ENCODE assay signal across 35 cellular contexts in genomic region chr11:72799441-72799840, GRCh38.
"Had no signal": no experiment of that assay in that cellular context is flagged by ENCODE, and none has a peak within 500 bp of the region (broad histone marks: within the 10 kb centered on the region; RNA-seq: fewer than 3 reads in every experiment).

No MANE protein-coding gene starts in this region.

- H3K9me3 ChIP-seq: esophagus squamous epithelium, pancreas, prostate gland, sigmoid colon, stomach, thyroid gland, upper lobe of left lung, vagina had no signal

- H3K27me3 ChIP-seq: esophagus squamous epithelium, pancreas, sigmoid colon, stomach, thyroid gland, upper lobe of left lung, vagina had no signal

- H3K4me3 Mint-ChIP-seq: activated CD4-positive, alpha-beta T cell treated with anti-CD3 and anti-CD28 coated beads, Interleukin-2, amount 10 ng/mL, durations not matched to agents 24 days and 14 days; activated CD8-positive, alpha-beta memory T cell treated with anti-CD3 and anti-CD28 coated beads, Interleukin-2, amount 10 ng/mL, durations not matched to agents 7 days and 5 days; activated CD8-positive, alpha-beta T cell treated with anti-CD3 and anti-CD28 coated beads, Interleukin-2, amount 10 ng/mL, durations not matched to agents 7 days and 5 days; activated naive CD4-positive, alpha-beta T cell treated with anti-CD3 and anti-CD28 coated beads, Interleukin-2, amount 50 U/mL, for 24 hours; activated naive CD8-positive, alpha-beta T cell treated with anti-CD3 and anti-CD28 coated beads, Interleukin-2, amount 50 U/mL, for 24 hours; central memory CD8-positive, alpha-beta T cell; nephron progenitor cell; stimulated activated memory B cell treated with anti-CD40 and anti-IgM and Interleukin-4, amounts not matched to agents 10 μg/mL and 1 μg/mL and 100 μg/mL, for 72 hours had no signal

- DNase-seq: activated CD4-positive, alpha-beta T cell treated with anti-CD3 and anti-CD28 coated beads, Interleukin-2, amount 10 ng/mL, durations not matched to agents 24 days and 14 days; activated CD4-positive, CD25-positive, alpha-beta regulatory T cell treated with anti-CD3 and anti-CD28 coated beads, Interleukin-2, amount 50 U/mL, for 72 hours; activated CD8-positive, alpha-beta memory T cell treated with anti-CD3 and anti-CD28 coated beads, Interleukin-2, amount 10 ng/mL, durations not matched to agents 7 days and 5 days; activated CD8-positive, alpha-beta T cell treated with anti-CD3 and anti-CD28 coated beads, Interleukin-2, amount 10 ng/mL, durations not matched to agents 7 days and 5 days; activated naive CD8-positive, alpha-beta T cell treated with anti-CD3 and anti-CD28 coated beads, Interleukin-2, amount 50 U/mL, for 24 hours; activated T-cell treated with anti-CD3 and anti-CD28 coated beads, Interleukin-2, amount 50 U/mL, for 48 hours; dermis blood vessel endothelial cell; effector CD4-positive, alpha-beta T cell; esophagus squamous epithelium; head of caudate nucleus; hippocampal formation; left cardiac atrium; left ventricle myocardium superior; nephron progenitor cell; pancreas; retina; sigmoid colon; small intestine; stimulated activated CD4-positive, alpha-beta T cell treated with anti-CD3 and anti-CD28 coated beads, Interleukin-1b, Interleukin-23, amount 100 ng/mL, for 48 hours; stimulated activated CD4-positive, alpha-beta T cell treated with anti-CD3 and anti-CD28 coated beads, Interleukin-4, amount 100 ng/mL, for 4 hours; stimulated activated CD8-positive, alpha-beta memory T cell treated with anti-CD3 and anti-CD28 coated beads, Interleukin-4, amount 100 ng/mL, for 48 hours; stomach; T1000; thyroid gland; upper lobe of left lung had no signal

- H3K36me3 Mint-ChIP-seq: activated naive CD4-positive, alpha-beta T cell treated with anti-CD3 and anti-CD28 coated beads, Interleukin-2, amount 50 U/mL, for 24 hours; stimulated activated memory B cell treated with anti-CD40 and anti-IgM and Interleukin-4, amounts not matched to agents 10 μg/mL and 1 μg/mL and 100 μg/mL, for 72 hours had no signal

- H3K9me3 Mint-ChIP-seq: activated CD4-positive, alpha-beta T cell treated with anti-CD3 and anti-CD28 coated beads, Interleukin-2, amount 10 ng/mL, durations not matched to agents 24 days and 14 days; activated naive CD4-positive, alpha-beta T cell treated with anti-CD3 and anti-CD28 coated beads, Interleukin-2, amount 50 U/mL, for 24 hours; activated naive CD8-positive, alpha-beta T cell treated with anti-CD3 and anti-CD28 coated beads, Interleukin-2, amount 50 U/mL, for 24 hours; activated T-helper 2 cell treated with anti-CD3 and anti-CD28 coated beads, Interferon-gamma antibody, Interleukin-2, Interleukin-4, amounts not matched to agents 10 μg/mL and 5 μg/mL and 100 μg/mL, durations not matched to agents 14 hours and 24 hours and 36 hours; central memory CD8-positive, alpha-beta T cell; nephron progenitor cell; stimulated activated memory B cell treated with anti-CD40 and anti-IgM and Interleukin-4, amounts not matched to agents 10 μg/mL and 1 μg/mL and 100 μg/mL, for 72 hours had no signal

- FAIRE-seq: bronchial epithelial cell, colon, keratinocyte, pancreas, small intestine had no signal

- H3K27me3 Mint-ChIP-seq: activated CD4-positive, alpha-beta T cell treated with anti-CD3 and anti-CD28 coated beads, Interleukin-2, amount 10 ng/mL, durations not matched to agents 24 days and 14 days; activated CD8-positive, alpha-beta memory T cell treated with anti-CD3 and anti-CD28 coated beads, Interleukin-2, amount 10 ng/mL, durations not matched to agents 7 days and 5 days; activated naive CD4-positive, alpha-beta T cell treated with anti-CD3 and anti-CD28 coated beads, Interleukin-2, amount 50 U/mL, for 24 hours; activated naive CD8-positive, alpha-beta T cell treated with anti-CD3 and anti-CD28 coated beads, Interleukin-2, amount 50 U/mL, for 24 hours; central memory CD8-positive, alpha-beta T cell; stimulated activated memory B cell treated with anti-CD40 and anti-IgM and Interleukin-4, amounts not matched to agents 10 μg/mL and 1 μg/mL and 100 μg/mL, for 72 hours had no signal

- ATAC-seq: activated CD8-positive, alpha-beta memory T cell treated with anti-CD3 and anti-CD28 coated beads, Interleukin-2, amount 10 ng/mL, durations not matched to agents 7 days and 5 days; activated CD8-positive, alpha-beta T cell treated with anti-CD3 and anti-CD28 coated beads, Interleukin-2, amount 10 ng/mL, durations not matched to agents 7 days and 5 days; activated naive CD8-positive, alpha-beta T cell treated with anti-CD3 and anti-CD28 coated beads, Interleukin-2, amount 50 U/mL, for 24 hours; left cardiac atrium; left ventricle myocardium superior; pancreas; stimulated activated memory B cell treated with anti-CD40 and anti-IgM and Interleukin-4, amounts not matched to agents 10 μg/mL and 1 μg/mL and 100 μg/mL, for 72 hours had no signal

- H3K4me3 ChIP-seq: esophagus squamous epithelium, pancreas, prostate gland, sigmoid colon, stomach, thyroid gland, upper lobe of left lung, vagina had no signal

- H3K36me3 ChIP-seq: esophagus squamous epithelium, pancreas, prostate gland, sigmoid colon, stomach, thyroid gland, upper lobe of left lung, vagina had no signal

- H3K27ac Mint-ChIP-seq: activated CD4-positive, alpha-beta T cell treated with anti-CD3 and anti-CD28 coated beads, Interleukin-2, amount 10 ng/mL, durations not matched to agents 24 days and 14 days; activated CD8-positive, alpha-beta memory T cell treated with anti-CD3 and anti-CD28 coated beads, Interleukin-2, amount 10 ng/mL, durations not matched to agents 7 days and 5 days; activated CD8-positive, alpha-beta T cell treated with anti-CD3 and anti-CD28 coated beads, Interleukin-2, amount 10 ng/mL, durations not matched to agents 7 days and 5 days; activated naive CD4-positive, alpha-beta T cell treated with anti-CD3 and anti-CD28 coated beads, Interleukin-2, amount 50 U/mL, for 24 hours; activated naive CD8-positive, alpha-beta T cell treated with anti-CD3 and anti-CD28 coated beads, Interleukin-2, amount 50 U/mL, for 24 hours; activated T-helper 2 cell treated with anti-CD3 and anti-CD28 coated beads, Interferon-gamma antibody, Interleukin-2, Interleukin-4, amounts not matched to agents 10 μg/mL and 5 μg/mL and 100 μg/mL, durations not matched to agents 14 hours and 24 hours and 36 hours had no signal

- H3K27ac ChIP-seq: epithelial cell of prostate, esophagus squamous epithelium, pancreas, prostate gland, sigmoid colon, stomach, thyroid gland, upper lobe of left lung, vagina had no signal

- H3K4me1 ChIP-seq: prostate gland had no signal
